In the genomic region with DNA sequence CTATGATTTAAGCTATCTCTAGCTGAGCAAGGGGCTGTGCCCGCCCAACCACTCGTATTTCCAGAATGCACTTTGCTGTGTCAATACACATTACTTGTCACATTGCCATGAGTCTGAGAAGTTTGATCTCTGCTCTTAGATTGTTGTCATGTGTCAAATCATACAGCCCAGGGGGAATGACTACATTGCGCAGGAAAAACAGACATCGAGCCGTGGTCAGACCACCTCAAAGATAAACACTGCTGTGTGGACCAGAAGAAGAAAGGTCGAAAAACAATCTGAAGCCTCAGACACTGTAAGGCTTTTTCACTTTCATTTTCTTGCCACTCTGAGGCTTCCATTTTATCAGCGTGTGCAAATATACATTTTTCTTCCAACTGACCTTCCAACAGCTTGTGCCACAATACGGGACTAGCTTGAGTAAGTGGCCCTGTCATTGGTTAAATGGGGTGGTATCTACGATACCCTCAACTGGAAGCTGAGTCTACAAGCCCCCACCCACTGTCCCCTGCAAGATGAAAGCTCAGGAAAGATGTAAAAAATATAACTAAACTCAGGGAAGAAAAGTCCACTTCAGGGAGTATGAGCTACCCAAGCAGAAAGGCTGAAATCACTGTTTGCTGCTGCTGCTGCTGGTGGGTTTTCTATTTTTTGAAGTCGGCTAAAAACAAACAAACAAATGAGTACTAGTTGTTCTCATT, we compare ENCODE assay signal across 11 cellular contexts.
A peak's percentile ranks its signal among the peaks of the same experiment; 100 is the strongest.
DNase-seq lines count a peak whose midpoint lies in the region; ATAC-seq and TF ChIP-seq lines count a peak whose summit lies in the region.
"Had no signal": no experiment of that assay in that cellular context is flagged by ENCODE, and none has a peak within 500 bp of the region (broad histone marks: within the 10 kb centered on the region; RNA-seq: fewer than 3 reads in every experiment).

No MANE protein-coding gene starts in this region.

- H3K9ac ChIP-seq in DND-41 (ENCODE audit: low read depth, low read length) = no peak overlapping the region
- no peak overlapping the region for H3K9ac ChIP-seq in rectal smooth muscle tissue (ENCODE audit: low read length)

- peak; percentile 24 for DNase-seq in DND-41
- no peak for DNase-seq in SJCRH30
- peak in 1 of 2 donors; percentile 37 for DNase-seq in foreskin fibroblast
- no peak for DNase-seq in OCI-LY7 (ENCODE audit: low spot score)
- no peak for DNase-seq in stimulated activated CD4-positive, alpha-beta T cell treated with anti-CD3 and anti-CD28 coated beads, Interleukin-4, amount 100 ng/mL, for 4 hours
- no peak for DNase-seq in iPS-NIHi11 (ENCODE audit: low spot score)
- DNase-seq in T1000 (lab: John Stamatoyannopoulos, UW) = no peak
- DNase-seq: GOT3; NCI-H1105 treated with DMSO at 0.1 percent for 48 hours; stimulated activated CD4-positive, alpha-beta T cell treated with anti-CD3 and anti-CD28 coated beads, Interleukin-1b, Interleukin-23, amount 100 ng/mL, for 48 hours had no signal

- no peak for TF ChIP-seq CTCF in DND-41 (IDR thresholded peaks at IDR 0.05; ENCODE audit: borderline replicate concordance, extremely low read depth, low read length, poor library complexity, severe bottlenecking)
- no peak for TF ChIP-seq CTCF in foreskin fibroblast (IDR thresholded peaks at IDR 0.05; ENCODE audit: low read depth, low read length)
- no peak for TF ChIP-seq CTCF in OCI-LY7 (conservative IDR thresholded peaks at IDR 0.05; ENCODE audit: low read length)

- H3K9me2 ChIP-seq in OCI-LY7 (ENCODE audit: insufficient read depth, low read length) = no peaks in the 10 kb centered on the region

- H3K4me2 ChIP-seq in DND-41 (ENCODE audit: insufficient read depth, low read length) = peak overlapping the region; percentile 43; the same call in 1 of the 2 replicates
- H3K4me2 ChIP-seq in OCI-LY7 (ENCODE audit: low read length) = no peak overlapping the region

- H2AFZ ChIP-seq in DND-41 (ENCODE audit: low read depth, low read length) (no peak overlapping the region; the same call in 1 of the 2 replicates), OCI-LY7 (ENCODE audit: low read length) (no peak overlapping the region)

- BruUV-seq in OCI-LY7 (replicated peaks; lab: Mats Ljungman, UMichigan) = no TSS peak

- H3K36me3 ChIP-seq in DND-41 (ENCODE audit: insufficient read depth, low read length) = no peaks in the 10 kb centered on the region
- no peaks in the 10 kb centered on the region for H3K36me3 ChIP-seq in SJCRH30
- no peaks in the 10 kb centered on the region for H3K36me3 ChIP-seq in rectal smooth muscle tissue (ENCODE audit: control insufficient read depth, insufficient read depth, low read length)
- H3K36me3 ChIP-seq in OCI-LY7 (ENCODE audit: insufficient read depth, low read length) = no peaks in the 10 kb centered on the region

- CTCF ChIA-PET in OCI-LY7 (lab: Charles Lee; ENCODE audit: unreplicated experiment) = no interaction called here

- ATAC-seq in DND-41 (ENCODE audit: insufficient read depth, low read depth) = peak; percentile 81

- intact Hi-C loops in OCI-LY7 (cut with micrococcal nuclease; ENCODE audit: unreplicated experiment) = no loop called here

- H4K20me1 ChIP-seq in DND-41 (ENCODE audit: insufficient read depth, low read length) (no peaks in the 10 kb centered on the region), OCI-LY7 (ENCODE audit: insufficient read depth, low read length) (no peaks in the 10 kb centered on the region)

- H3K4me1 ChIP-seq in DND-41 (ENCODE audit: insufficient read depth, low read length) (peaks cover 12% of the 10 kb centered on the region), SJCRH30 (no peaks in the 10 kb centered on the region; the same call in 1 of the 2 replicates), rectal smooth muscle tissue (ENCODE audit: control insufficient read depth, insufficient read depth, low read length) (peaks cover 5% of the 10 kb centered on the region), OCI-LY7 (ENCODE audit: insufficient read depth, low read length, poor library complexity, severe bottlenecking) (no peaks in the 10 kb centered on the region)

- H3K9me3 ChIP-seq in DND-41 (ENCODE audit: insufficient read depth, low read length, severe bottlenecking) (no peaks in the 10 kb centered on the region), SJCRH30 (replicated peaks) (no peaks in the 10 kb centered on the region), OCI-LY7 (ENCODE audit: low read length) (no peaks in the 10 kb centered on the region)

- H3K4me3 ChIP-seq in DND-41 (ENCODE audit: low read depth in 1 of 2, low read length in 2 of 2) (0 out of 4 replicates have a peak overlapping the region, but pooled peaks of 1 of the 2 experiments have one; percentile 5), SJCRH30 (peak overlapping the region; percentile 3; the same call in 1 of the 2 replicates), foreskin fibroblast (ENCODE audit: low read depth in 1 of 2, low read length in 2 of 2) (peak overlapping the region; percentile 37 to 50), rectal smooth muscle tissue (ENCODE audit: low read length) (peak overlapping the region; percentile 35), OCI-LY7 (ENCODE audit: low read depth, low read length, poor library complexity, severe bottlenecking) (no peak overlapping the region)

- POLR2A ChIA-PET in OCI-LY7 (lab: Charles Lee) = no interaction called here

- H3K27ac ChIP-seq in DND-41 (ENCODE audit: low read length) (no peak overlapping the region; the same call in 1 of the 2 replicates), SJCRH30 (no peak overlapping the region), rectal smooth muscle tissue (ENCODE audit: low read depth, low read length) (no peak overlapping the region), OCI-LY7 (ENCODE audit: low read depth, low read length, poor library complexity, severe bottlenecking) (no peak overlapping the region)

- H3K27me3 ChIP-seq in DND-41 (ENCODE audit: insufficient read depth, low read length, poor library complexity) = no peaks in the 10 kb centered on the region
- no peaks in the 10 kb centered on the region for H3K27me3 ChIP-seq in SJCRH30
- no peaks in the 10 kb centered on the region for H3K27me3 ChIP-seq in rectal smooth muscle tissue (ENCODE audit: control insufficient read depth, insufficient read depth, low read length)

- H3K79me2 ChIP-seq in DND-41 (ENCODE audit: insufficient read depth, low read length) (no peaks in the 10 kb centered on the region), OCI-LY7 (ENCODE audit: insufficient read depth, low read depth, low read length) (no peaks in the 10 kb centered on the region)
